ENCODE assay signal across 28 cellular contexts in the genomic region with DNA sequence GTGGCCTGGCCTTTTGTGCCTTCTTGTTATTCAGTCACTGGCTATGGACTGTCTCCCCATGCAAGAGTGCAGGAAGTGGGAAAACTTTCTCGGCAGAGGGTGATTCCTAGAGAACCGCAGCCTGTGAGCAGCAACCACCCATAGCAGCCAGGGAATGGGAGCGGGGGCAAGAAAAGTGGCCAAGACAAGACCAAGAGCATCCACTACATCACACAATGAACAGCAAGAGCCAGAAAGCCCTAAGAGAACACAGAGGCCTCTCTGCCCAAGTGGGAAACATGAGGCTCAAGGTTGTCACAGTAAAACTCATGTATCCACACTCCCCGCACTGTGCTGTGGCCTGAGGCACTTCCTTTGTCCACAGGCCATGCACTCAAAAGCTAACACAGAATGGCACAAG.
"Had no signal": no experiment of that assay in that cellular context is flagged by ENCODE, and none has a peak within 500 bp of the region (broad histone marks: within the 10 kb centered on the region; RNA-seq: fewer than 3 reads in every experiment).

No MANE protein-coding gene starts in this region.

- H2AFZ ChIP-seq: hepatocyte, parathyroid adenoma had no signal

- ATAC-seq: gastrocnemius medialis, left lobe of liver, mucosa of descending colon, sciatic nerve had no signal

- DNase-seq: dorsolateral prefrontal cortex; effector CD4-positive, alpha-beta T cell; foreskin fibroblast; gastrocnemius medialis; head of caudate nucleus; kidney; mucosa of descending colon; naive B cell; stimulated activated CD4-positive, alpha-beta T cell treated with anti-CD3 and anti-CD28 coated beads, Interleukin-12 subunit alpha, Interleukin-12 subunit beta, amount 100 ng/mL, for 4 hours; stimulated activated CD4-positive, alpha-beta T cell treated with anti-CD3 and anti-CD28 coated beads, Interleukin-1b, Interleukin-23, amount 100 ng/mL, for 48 hours; stimulated activated CD4-positive, alpha-beta T cell treated with anti-CD3 and anti-CD28 coated beads, Interleukin-4, amount 100 ng/mL, for 1 hour; stimulated activated CD8-positive, alpha-beta memory T cell treated with anti-CD3 and anti-CD28 coated beads, Interleukin-4, amount 100 ng/mL, for 48 hours; stimulated activated naive CD4-positive, alpha-beta T cell treated with Interleukin-2 at 50 U/mL for 16 hours; stomach; thyroid gland; trophoblast cell had no signal

- H3K27ac ChIP-seq: dorsolateral prefrontal cortex, gastrocnemius medialis, hepatocyte, neutrophil, parathyroid adenoma, stomach, thyroid gland had no signal

- H3K4me3 ChIP-seq: dorsolateral prefrontal cortex, gastrocnemius medialis, hepatocyte, lung, mucosa of descending colon, smooth muscle cell, stomach, thyroid gland had no signal

- H3K9me3 ChIP-seq: gastrocnemius medialis, mucosa of descending colon, neutrophil, stomach, thyroid gland had no signal

- H3K27ac Mint-ChIP-seq: mesothelial cell of epicardium; natural killer cell treated with Interleukin-12 subunit alpha and Interleukin-12 subunit beta and Interleukin-15 and Interleukin-18, amount 100 ng/mL, for 72 hours; progenitor cell of endocrine pancreas had no signal

- H3K36me3 ChIP-seq: gastrocnemius medialis, neutrophil, stomach, thyroid gland had no signal

- H3K36me3 Mint-ChIP-seq: memory B cell; mesothelial cell of epicardium; naive B cell; natural killer cell treated with Interleukin-12 subunit alpha and Interleukin-12 subunit beta and Interleukin-15 and Interleukin-18, amount 100 ng/mL, for 72 hours had no signal

- H3K27me3 ChIP-seq: dorsolateral prefrontal cortex, gastrocnemius medialis, hepatocyte, neutrophil, stomach, thyroid gland had no signal

- H3K4me2 ChIP-seq: hepatocyte, smooth muscle cell had no signal

- H3K79me2 ChIP-seq: hepatocyte, parathyroid adenoma had no signal

- H3K9me3 Mint-ChIP-seq: memory B cell; mesothelial cell of epicardium; naive B cell; natural killer cell treated with Interleukin-12 subunit alpha and Interleukin-12 subunit beta and Interleukin-15 and Interleukin-18, amount 100 ng/mL, for 72 hours; neural crest cell had no signal

- H3K4me1 ChIP-seq: stomach had no signal

- H3K4me3 Mint-ChIP-seq: memory B cell; mesothelial cell of epicardium; natural killer cell treated with Interleukin-12 subunit alpha and Interleukin-12 subunit beta and Interleukin-15 and Interleukin-18, amount 100 ng/mL, for 72 hours; neural crest cell had no signal
